In genomic region chr20:3751664-3752385, GRCh38 we compare ENCODE assay signal across 8 cellular contexts. TPM values are rescaled to one million over a fixed set of nuclear protein-coding genes. Genes with fewer than 3 reads are reported as not detected.
A peak's percentile ranks its signal among the peaks of the same experiment; 100 is the strongest.
DNase-seq lines count a peak whose midpoint lies in the region; ATAC-seq and TF ChIP-seq lines count a peak whose summit lies in the region.

No MANE protein-coding gene starts in this region.

- H3K27me3 Mint-ChIP-seq in brain, result peaks cover 60% of the 10 kb centered on the region

- no peaks in the 10 kb centered on the region for H3K9me3 ChIP-seq in left lung

- peak; percentile 51 for ATAC-seq in left lung
- no peak for ATAC-seq in GM21360 (IDR thresholded peaks at IDR 0.05; ENCODE audit: unreplicated experiment)

- peaks cover 0 to 44% of the 10 kb centered on the region in 2 donors for H3K27me3 ChIP-seq in left lung

- H3K4me1 ChIP-seq in left lung, result peaks cover 0 to 35% of the 10 kb centered on the region in 2 donors

- peak; percentile 80 for DNase-seq in DMS53 (lab: John Stamatoyannopoulos, UW)
- DNase-seq in SK-MEL-5 (ENCODE audit: low read depth, low spot score), result peak; percentile 79
- peak in 1 of 2 donors; percentile 59 for DNase-seq in left lung
- peak; percentile 17 to 34 (median 18) for DNase-seq in stimulated activated CD4-positive, alpha-beta T cell treated with anti-CD3 and anti-CD28 coated beads, TNF-alpha, amount 100 ng/mL, for 4 hours (ENCODE audit: low read depth in 3 of 3)
- DNase-seq in AG08396 (ENCODE audit: low spot score), result no peak
- DNase-seq in NCI-H1694 (lab: John Stamatoyannopoulos, UW), result no peak

- H3K4me3 ChIP-seq in left lung, result peak overlapping the region; percentile 4 to 47

- H3K4me3 Mint-ChIP-seq in brain, result peak overlapping the region; percentile 59 to 79 (median 69)

- peaks cover 13% of the 10 kb centered on the region for H3K4me1 Mint-ChIP-seq in brain

- TF ChIP-seq CTCF in brain (conservative IDR thresholded peaks at IDR 0.05) (no peak), left lung (IDR thresholded peaks at IDR 0.05) (no peak)

- H3K9me3 Mint-ChIP-seq in brain, result peaks cover 0 to 4% (median 0%) of the 10 kb centered on the region in 5 experiments

- intact Hi-C loops in left lung (cut with DNase I), result no loop called here

- in situ Hi-C loops in SK-MEL-5 (cut with HindIII; ENCODE audit: low pct_unique_long_range_greater_than_20kb, low sequenced_read_pairs), result no loop called here

- peak overlapping the region in 1 of 5 experiments; percentile 23 for H3K27ac Mint-ChIP-seq in brain

- peaks cover 0 to 68% of the 10 kb centered on the region in 2 donors for H3K36me3 ChIP-seq in left lung

- H3K36me3 Mint-ChIP-seq in brain, result peaks cover 18% of the 10 kb centered on the region

- H3K27ac ChIP-seq in left lung, result no peak overlapping the region

RNA-seq across cellular contexts. Expression of gene ADISSP, which starts 15.7 kb away (rescaled TPM):
- 63.5 and 69.7 TPM in 2 replicates for total RNA-seq in SK-MEL-5 (2014; rRNA removed; shearing (Covaris generic))
- polyA plus RNA-seq in SK-MEL-5 (2015; cell fraction: cytosol; rRNA removed), result 83.7 and 90.6 TPM in 2 replicates
- polyA plus RNA-seq in SK-MEL-5 (2015; cell fraction: nucleus; rRNA removed), result 18.5 and 22.7 TPM in 2 replicates
- 54.2 TPM for polyA plus RNA-seq in brain (ENCODE audit: insufficient read depth, low read depth, low replicate concordance)
- 10 to 100 TPM; 19.4 to 35.6 TPM for total RNA-seq in left lung

RNA-seq across cellular contexts. Expression of gene HSPA12B, which starts 19.3 kb away (rescaled TPM):
- total RNA-seq in SK-MEL-5 (2014; rRNA removed; shearing (Covaris generic)), result 0.21 TPM in 1 of 2 replicates, not detected in the other
- polyA plus RNA-seq in SK-MEL-5 (2015; cell fraction: cytosol; rRNA removed), result 0.16 and 0.21 TPM in 2 replicates
- 0.23 and 0.46 TPM in 2 replicates for polyA plus RNA-seq in SK-MEL-5 (2015; cell fraction: nucleus; rRNA removed)
- 2.7 TPM for polyA plus RNA-seq in brain (ENCODE audit: insufficient read depth, low read depth, low replicate concordance)
- 10 to 100 TPM; 14.6 to 22.1 TPM for total RNA-seq in left lung

RNA-seq across cellular contexts. Expression of gene SPEF1, which starts 29.4 kb away (rescaled TPM):
- 0.40 TPM in 1 of 2 replicates, not detected in the other for total RNA-seq in SK-MEL-5 (2014; rRNA removed; shearing (Covaris generic))
- polyA plus RNA-seq in SK-MEL-5 (2015; cell fraction: cytosol; rRNA removed), result 0.19 TPM in 1 of 2 replicates, not detected in the other
- 0.14 TPM in 1 of 2 replicates, not detected in the other for polyA plus RNA-seq in SK-MEL-5 (2015; cell fraction: nucleus; rRNA removed)
- polyA plus RNA-seq in brain (ENCODE audit: insufficient read depth, low read depth, low replicate concordance), result 1.0 TPM
- total RNA-seq in left lung, result 1 to 10 TPM in 1 of 2 donors, under 1 TPM in 1; 0.26 to 2.8 TPM

RNA-seq across cellular contexts. Expression of gene CENPB, which starts 34.7 kb away (rescaled TPM):
- total RNA-seq in SK-MEL-5 (2014; rRNA removed; shearing (Covaris generic)), result 107 and 115 TPM in 2 replicates
- 113 and 141 TPM in 2 replicates for polyA plus RNA-seq in SK-MEL-5 (2015; cell fraction: cytosol; rRNA removed)
- polyA plus RNA-seq in SK-MEL-5 (2015; cell fraction: nucleus; rRNA removed), result 21.9 and 41.6 TPM in 2 replicates
- 122 TPM for polyA plus RNA-seq in brain (ENCODE audit: insufficient read depth, low read depth, low replicate concordance)
- total RNA-seq in left lung, result 10 to 100 TPM; 78.5 to 94.5 TPM

RNA-seq across cellular contexts. Expression of gene SIGLEC1, which starts 39.4 kb away (rescaled TPM):
- total RNA-seq in SK-MEL-5 (2014; rRNA removed; shearing (Covaris generic)), result not detected in 2 replicates
- polyA plus RNA-seq in SK-MEL-5 (2015; cell fraction: cytosol; rRNA removed), result not detected in 2 replicates
- 0.05 TPM in 1 of 2 replicates, not detected in the other for polyA plus RNA-seq in SK-MEL-5 (2015; cell fraction: nucleus; rRNA removed)
- 0.97 TPM for polyA plus RNA-seq in brain (ENCODE audit: insufficient read depth, low read depth, low replicate concordance)
- total RNA-seq in left lung, result 10 to 100 TPM; 22.8 to 45.8 TPM

Comparison
In these comparisons a context has a peak if more than half of its experiments do, and no peak if none do; other contexts are left out.
1. DNase-seq: peak in DMS53 (single experiment), SK-MEL-5 (single experiment) and stimulated activated CD4-positive, alpha-beta T cell treated with anti-CD3 and anti-CD28 coated beads, TNF-alpha, amount 100 ng/mL, for 4 hours (3 of 3); none in AG08396 (single experiment) and NCI-H1694 (single experiment).
2. RNA of gene HSPA12B, which starts 19.3 kb away (total RNA-seq): 14.6 to 22.1 TPM in left lung; 0.21 TPM in SK-MEL-5; every median in the first group is over 10 times any median in the second.